24 cellular contexts compared by ENCODE assay signal in genomic region chr12:53824001-53824716, GRCh38.
A peak's percentile ranks its signal among the peaks of the same experiment; 100 is the strongest.
DNase-seq lines count a peak whose midpoint lies in the region; ATAC-seq, FAIRE-seq and TF ChIP-seq lines count a peak whose summit lies in the region.
"Had no signal": no experiment of that assay in that cellular context is flagged by ENCODE, and none has a peak within 500 bp of the region (broad histone marks: within the 10 kb centered on the region; RNA-seq: fewer than 3 reads in every experiment).

No MANE protein-coding gene starts in this region.

- no peak overlapping the region for H2AK5ac ChIP-seq in IMR-90 (ENCODE audit: low read depth, low read length)

- no peak overlapping the region for H2BK120ac ChIP-seq in IMR-90 (ENCODE audit: low read depth, low read length)

- no peak overlapping the region for H2BK20ac ChIP-seq in IMR-90 (ENCODE audit: low read depth, low read length)

- H3K4me2 ChIP-seq in IMR-90 (ENCODE audit: low read depth, low read length) = no peak overlapping the region
- H3K4me2 ChIP-seq in K562 (ENCODE audit: insufficient read depth, low read length) = no peak overlapping the region
- H3K4me2 ChIP-seq: BLaER1 had no signal

- no peak overlapping the region for H4K91ac ChIP-seq in IMR-90 (ENCODE audit: insufficient read depth, low read depth, low read length)

- TF ChIP-seq CTCF in 22Rv1 (IDR thresholded peaks at IDR 0.05) (no peak), IMR-90 (conservative IDR thresholded peaks at IDR 0.05; ENCODE audit: low read depth, low read length) (no peak), K562 (IDR thresholded peaks at IDR 0.05 in 2 of 3, conservative IDR thresholded peaks at IDR 0.05 in 1 of 3; ENCODE audit: insufficient read depth in 2 of 3, low read depth in 1 of 3, low read length in 3 of 3) (no peak), stomach (IDR thresholded peaks at IDR 0.05) (no peak)

- H2BK5ac ChIP-seq in IMR-90 (ENCODE audit: low read depth, low read length, poor library complexity, severe bottlenecking) = no peak overlapping the region

- H3K27me3 ChIP-seq in IMR-90 (ENCODE audit: control insufficient read depth, insufficient read depth, low read length) (peaks cover 13% of the 10 kb centered on the region), K562 (ENCODE audit: control insufficient read depth in 2 of 2, insufficient read depth in 2 of 2, low read length in 2 of 2) (peaks cover 0 to 24% of the 10 kb centered on the region in 2 experiments; a peak in 2 of 5 replicates), stomach (peaks cover 0 to 46% (median 2%) of the 10 kb centered on the region in 3 donors)
- H3K27me3 ChIP-seq: BLaER1, MG63 had no signal

- no peaks in the 10 kb centered on the region for H3K79me1 ChIP-seq in IMR-90 (ENCODE audit: low read depth in 1 of 2, low read length in 2 of 2)

- dilution Hi-C loops in IMR-90 (cut with HindIII; ENCODE audit: low sequenced_read_pairs, unreplicated experiment) = no loop called here

- H3K14ac ChIP-seq in IMR-90 (replicated peaks; ENCODE audit: low read depth, low read length) = no peak overlapping the region

- CTCF ChIA-PET in IMR-90 (lab: Yijun Ruan, JAX) (no interaction called here), K562 (lab: Yijun Ruan, JAX; ENCODE audit: low intra/inter-chr PET ratio) (no interaction called here)

- intact Hi-C loops in IMR-90 (cut with micrococcal nuclease) (no loop called here), K562 (cut with micrococcal nuclease) (no loop called here), stomach (cut with DNase I; ENCODE audit: low total_unique reads) (no loop called here), head of caudate nucleus (cut with DNase I) (no loop called here)

- 49% methylated on average over 4 of the region's 9 CpGs; no CpG with 5 or more reads in 1 of the 2 experiments for WGBS in IMR-90 (ENCODE audit: extremely low coverage in 2 of 2, insufficient read length in 1 of 2), 2 experiments
- 0% methylated on average over 7 of the region's 9 CpGs for WGBS in K562 (ENCODE audit: insufficient coverage, low coverage, missing lambda C conversion rate)
- WGBS in stomach, 5 donors = 57 to 81% (median 70%) methylated on average over 9 of the region's 9 CpGs

- DNase-seq in IMR-90 (no peak), NOMO-1 treated with DMSO at 0.1 percent for 48 hours (lab: John Stamatoyannopoulos, UW; ENCODE audit: unreplicated experiment) (peak; percentile 87), K562 (ENCODE audit: extremely low read depth in 1 of 4, low spot score in 3 of 4) (no peak), stomach (no peak), head of caudate nucleus (no peak), CD1c-positive myeloid dendritic cell (ENCODE audit: extremely low spot score) (no peak)
- DNase-seq: CD4-positive, alpha-beta memory T cell; COR-L47; DMS79; EL; GDM1; KBM-7; MG63; NCI-H1105; NCI-H146; NCI-H1930; NCI-H446 treated with DMSO at 0.1 percent for 48 hours; NCI-H69; SHP77 treated with DMSO at 0.1 percent for 48 hours; T-helper 1 cell had no signal

- H3K4ac ChIP-seq in IMR-90 (ENCODE audit: low read depth, low read length) = no peak overlapping the region; the same call in 1 of the 2 replicates

- H3K9ac ChIP-seq in IMR-90 (ENCODE audit: low read depth, low read length) (no peak overlapping the region), K562 (ENCODE audit: insufficient read depth in 1 of 2, low read depth in 2 of 2, low read length in 2 of 2) (no peak overlapping the region)
- H3K9ac ChIP-seq: BLaER1 had no signal

- no peak overlapping the region for H2BK15ac ChIP-seq in IMR-90 (ENCODE audit: low read depth, low read length)

- TF ChIP-seq RAD21 in IMR-90 (IDR thresholded peaks at IDR 0.05; ENCODE audit: low read length) = no peak
- no peak for TF ChIP-seq RAD21 in K562 (CRISPR knock-in tag; conservative IDR thresholded peaks at IDR 0.05 in 1 of 2, IDR thresholded peaks at IDR 0.05 in 1 of 2)

- no peak overlapping the region for H4K5ac ChIP-seq in IMR-90 (ENCODE audit: low read depth, low read length)

- H4K8ac ChIP-seq in IMR-90 (ENCODE audit: low read depth in 2 of 2, low read length in 2 of 2) = no peak overlapping the region

- H3K4me1 ChIP-seq in IMR-90 (ENCODE audit: control insufficient read depth, insufficient read depth, low read length) (no peaks in the 10 kb centered on the region; the same call in 1 of the 2 replicates), K562 (replicated peaks in 1 of 2; ENCODE audit: control insufficient read depth in 2 of 2, insufficient read depth in 2 of 2, low read length in 2 of 2) (no peaks in the 10 kb centered on the region), stomach (peaks cover 0 to 5% (median 0%) of the 10 kb centered on the region in 4 donors)
- H3K4me1 ChIP-seq: BLaER1 had no signal

- H2AFZ ChIP-seq in IMR-90 (replicated peaks; ENCODE audit: low read length, poor library complexity) (no peak overlapping the region), K562 (ENCODE audit: low read depth, low read length) (no peak overlapping the region)

- no peak overlapping the region for H3K56ac ChIP-seq in IMR-90 (ENCODE audit: extremely low read depth, insufficient read depth, low read length)

- no peak overlapping the region for H3K18ac ChIP-seq in IMR-90 (ENCODE audit: low read depth, low read length)

- H3K9me1 ChIP-seq in IMR-90 (ENCODE audit: insufficient read depth, low read length) (no peaks in the 10 kb centered on the region; the same call in 1 of the 2 replicates), K562 (ENCODE audit: control insufficient read depth, insufficient read depth, low read length) (no peaks in the 10 kb centered on the region)

- H3K9me3 ChIP-seq in IMR-90 (ENCODE audit: control insufficient read depth, insufficient read depth, low read length) (no peaks in the 10 kb centered on the region), K562 (replicated peaks; ENCODE audit: control insufficient read depth, insufficient read depth, low read depth, low read length) (no peaks in the 10 kb centered on the region), stomach (no peaks in the 10 kb centered on the region)
- H3K9me3 ChIP-seq: BLaER1, MG63 had no signal

- TF ChIP-seq POLR2A in IMR-90 (IDR thresholded peaks at IDR 0.05; ENCODE audit: low read depth, low read length) = no peak
- TF ChIP-seq POLR2A in K562 (conservative IDR thresholded peaks at IDR 0.05) = no peak
- no peak for TF ChIP-seq POLR2A in stomach (IDR thresholded peaks at IDR 0.05)

- H3K27ac ChIP-seq in 22Rv1 = peak overlapping the region; percentile 97
- H3K27ac ChIP-seq in IMR-90 (ENCODE audit: insufficient read depth, low read length) = no peak overlapping the region
- H3K27ac ChIP-seq in K562 (ENCODE audit: extremely low read depth, low read depth, low read length) = no peak overlapping the region
- no peak overlapping the region for H3K27ac ChIP-seq in stomach
- H3K27ac ChIP-seq: BLaER1 had no signal

- FAIRE-seq in K562 (lab: Jason Lieb, UNC) = no peak
- FAIRE-seq: GM12878 had no signal

- POLR2A ChIA-PET in IMR-90 (lab: Charles Lee; ENCODE audit: unreplicated experiment) = no interaction called here
- POLR2A ChIA-PET in K562 (lab: Yijun Ruan, JAX) = no interaction called here

- H3K36me3 ChIP-seq in IMR-90 (ENCODE audit: control insufficient read depth, insufficient read depth, low read length) (no peaks in the 10 kb centered on the region), K562 (ENCODE audit: control insufficient read depth, insufficient read depth, low read length) (no peaks in the 10 kb centered on the region), stomach (no peaks in the 10 kb centered on the region)
- H3K36me3 ChIP-seq: BLaER1, MG63 had no signal

- H3K4me3 ChIP-seq in IMR-90 (ENCODE audit: insufficient read depth, low read depth, low read length) = no peak overlapping the region
- no peak overlapping the region for H3K4me3 ChIP-seq in K562
- H3K4me3 ChIP-seq in stomach = no peak overlapping the region
- H3K4me3 ChIP-seq: BLaER1, GM12878, MG63 had no signal

- ATAC-seq in IMR-90 (ENCODE audit: low read depth) = no peak
- no peak for ATAC-seq in K562
- ATAC-seq in activated CD4-positive, CD25-positive, alpha-beta regulatory T cell treated with anti-CD3 and anti-CD28 coated beads, Interleukin-2, amount 50 U/mL, for 24 hours = no peak
- ATAC-seq: GM12878 had no signal

- in situ Hi-C loops in IMR-90 (cut with MboI; ENCODE audit: low sequenced_read_pairs) (no loop called here), K562 (cut with MboI) (no loop called here)

- H4K20me1 ChIP-seq in IMR-90 (ENCODE audit: insufficient read depth, low read length) = no peaks in the 10 kb centered on the region
- no peaks in the 10 kb centered on the region for H4K20me1 ChIP-seq in K562 (replicated peaks; ENCODE audit: control insufficient read depth, insufficient read depth, low read length)
- H4K20me1 ChIP-seq: BLaER1 had no signal

- no peak overlapping the region for H3K23ac ChIP-seq in IMR-90 (ENCODE audit: low read depth, low read length)

- BruUV-seq in IMR-90 (replicated peaks; lab: Mats Ljungman, UMichigan) (no TSS peak), K562 (replicated peaks; lab: Mats Ljungman, UMichigan) (no TSS peak)

- H3K79me2 ChIP-seq in K562 (ENCODE audit: control insufficient read depth, insufficient read depth, low read length) = no peaks in the 10 kb centered on the region

- TF ChIP-seq EP300 in K562 (IDR thresholded peaks at IDR 0.05; ENCODE audit: low read length) = no peak
- TF ChIP-seq EP300 in stomach (IDR thresholded peaks at IDR 0.05) = no peak

- H2AK9ac ChIP-seq in IMR-90 (replicated peaks; ENCODE audit: low read depth, low read length, poor library complexity) = peak overlapping the region; percentile 1

TF ChIP-seq in IMR-90, 13 proteins besides CTCF, POLR2A, EP300 and RAD21 (continues in another document):
- no peak for TF ChIP-seq ELK1 (IDR thresholded peaks at IDR 0.05; ENCODE audit: borderline replicate concordance, low read depth, low read length)

TF ChIP-seq in K562, 482 proteins besides CTCF, POLR2A, EP300 and RAD21 (continues in another document):
- no peak for TF ChIP-seq ZNF311 (CRISPR knock-in tag; IDR thresholded peaks at IDR 0.05)
- TF ChIP-seq CSDE1 (IDR thresholded peaks at IDR 0.05) = no peak
- no peak for TF ChIP-seq NFYB (IDR thresholded peaks at IDR 0.05; ENCODE audit: extremely low read depth, insufficient read length)
- no peak for TF ChIP-seq GATA2 (CRISPR knock-in tag; IDR thresholded peaks at IDR 0.05)
- peak; percentile 85 for TF ChIP-seq ZNF316 (IDR thresholded peaks at IDR 0.05)
- no peak for TF ChIP-seq SETDB1 (IDR thresholded peaks at IDR 0.05; ENCODE audit: low read length)
- TF ChIP-seq ZNF395 (CRISPR knock-in tag; IDR thresholded peaks at IDR 0.05) = no peak
- TF ChIP-seq C11orf30 (IDR thresholded peaks at IDR 0.05; ENCODE audit: low read depth) = peak; percentile 62; the same call in 1 of the 2 replicates
